In genomic region chr10:71530781-71531180, GRCh38 we compare ENCODE assay signal across 23 cellular contexts.
"Had no signal": no experiment of that assay in that cellular context is flagged by ENCODE, and none has a peak within 500 bp of the region (broad histone marks: within the 10 kb centered on the region; RNA-seq: fewer than 3 reads in every experiment).

No MANE protein-coding gene starts in this region.

- H3K4me1 ChIP-seq: breast epithelium had no signal

- H3K4me3 ChIP-seq: breast epithelium, SK-N-MC had no signal

- H3K27ac ChIP-seq: SK-N-MC, VCaP had no signal

- H3K36me3 Mint-ChIP-seq: activated CD4-positive, alpha-beta memory T cell treated with anti-CD3 and anti-CD28 coated beads for 36 hours; activated naive CD4-positive, alpha-beta T cell treated with anti-CD3 and anti-CD28 coated beads, Interleukin-2, amount 10 ng/mL, durations not matched to agents 7 days and 5 days; activated naive CD8-positive, alpha-beta T cell treated with anti-CD3 and anti-CD28 coated beads for 36 hours; IgD-negative memory B cell; T-cell had no signal

- H3K36me3 ChIP-seq: breast epithelium had no signal

- DNase-seq: activated CD4-positive, alpha-beta memory T cell treated with anti-CD3 and anti-CD28 coated beads for 36 hours; activated gamma-delta T cell treated with Interleukin-2 at 50 U/mL for 16 hours; activated T-cell treated with anti-CD3 and anti-CD28 coated beads for 4 hours; central memory CD4-positive, alpha-beta T cell; KG1; NCI-H1092 treated with DMSO at 0.1 percent for 48 hours; NCI-H1417 treated with DMSO at 0.1 percent for 48 hours; NCI-H1694; NCI-H2029; NCI-H2107; NCI-H2171 treated with DMSO at 0.1 percent for 48 hours; NCI-H226; NCI-H526 treated with DMSO at 0.1 percent for 48 hours; NCI-H82; T-cell; T-helper 2 cell had no signal

- H3K27ac Mint-ChIP-seq: activated naive CD4-positive, alpha-beta T cell treated with anti-CD3 and anti-CD28 coated beads, Interleukin-2, amount 10 ng/mL, durations not matched to agents 7 days and 5 days; IgD-negative memory B cell; T-cell had no signal

- H3K27me3 Mint-ChIP-seq: activated CD4-positive, alpha-beta memory T cell treated with anti-CD3 and anti-CD28 coated beads for 36 hours; activated naive CD8-positive, alpha-beta T cell treated with anti-CD3 and anti-CD28 coated beads for 36 hours; T-cell had no signal

- H3K9me3 Mint-ChIP-seq: activated CD4-positive, alpha-beta memory T cell treated with anti-CD3 and anti-CD28 coated beads for 36 hours; activated naive CD4-positive, alpha-beta T cell treated with anti-CD3 and anti-CD28 coated beads, Interleukin-2, amount 10 ng/mL, durations not matched to agents 7 days and 5 days; activated T-helper 2 cell treated with anti-CD3 and anti-CD28 coated beads, Interferon-gamma antibody, Interleukin-2, Interleukin-4, amounts not matched to agents 10 μg/mL and 5 μg/mL and 100 μg/mL, durations not matched to agents 14 hours and 24 hours and 36 hours had no signal

- H3K27me3 ChIP-seq: breast epithelium had no signal

- H3K4me3 Mint-ChIP-seq: activated CD4-positive, alpha-beta memory T cell treated with anti-CD3 and anti-CD28 coated beads for 36 hours; activated naive CD4-positive, alpha-beta T cell treated with anti-CD3 and anti-CD28 coated beads, Interleukin-2, amount 10 ng/mL, durations not matched to agents 7 days and 5 days; activated naive CD8-positive, alpha-beta T cell treated with anti-CD3 and anti-CD28 coated beads for 36 hours; IgD-negative memory B cell; T-cell had no signal

- H3K9me3 ChIP-seq: breast epithelium had no signal
